Comparison of ENCODE assay signal across 8 cellular contexts in the genomic region with DNA sequence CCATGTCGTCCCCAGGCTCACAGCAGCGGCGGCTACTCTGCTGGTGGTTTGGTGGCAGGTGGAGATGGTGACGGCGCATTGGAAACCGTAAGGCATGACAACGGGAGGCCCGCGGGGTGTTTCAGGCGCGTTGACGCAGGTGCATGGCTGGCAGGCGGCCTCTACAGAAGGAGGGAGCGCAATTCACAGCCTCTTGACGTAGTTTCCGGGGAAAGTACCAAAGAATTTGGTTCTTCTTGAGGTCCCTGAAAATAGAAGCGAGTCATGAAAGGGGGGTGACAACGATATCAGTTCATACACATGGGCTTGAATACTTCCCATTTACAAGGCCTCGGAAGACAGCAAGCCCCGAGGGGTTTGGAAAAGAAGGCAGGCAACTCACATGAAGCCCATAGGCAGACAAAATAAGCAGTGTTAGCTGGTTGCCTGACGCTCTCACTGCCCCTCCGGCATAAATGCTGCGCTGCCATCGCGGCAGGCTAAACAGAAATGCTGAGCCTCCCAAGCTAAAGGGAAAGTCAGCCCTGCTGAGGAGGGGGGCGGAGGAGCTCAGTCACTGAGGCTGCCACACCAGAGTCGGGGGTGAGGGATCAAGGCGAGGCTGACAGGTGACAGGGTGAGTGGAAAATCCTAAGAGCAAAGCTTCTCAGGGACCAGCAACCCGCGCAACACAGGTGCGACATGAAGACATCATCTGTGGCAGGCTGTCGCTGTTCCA. TPM values are rescaled to one million over a fixed set of nuclear protein-coding genes. Genes with fewer than 3 reads are reported as not detected.
DNase-seq lines count a peak whose midpoint lies in the region; ATAC-seq and TF ChIP-seq lines count a peak whose summit lies in the region.

No MANE protein-coding gene starts in this region.

- no TSS peak for BruUV-seq in mammary epithelial cell (replicated peaks; lab: Mats Ljungman, UMichigan)

- H3K9me3 Mint-ChIP-seq in CD4-positive, CD25-positive, alpha-beta regulatory T cell, result no peaks in the 10 kb centered on the region
- no peaks in the 10 kb centered on the region for H3K9me3 Mint-ChIP-seq in memory B cell
- no peaks in the 10 kb centered on the region for H3K9me3 Mint-ChIP-seq in stimulated activated naive CD8-positive, alpha-beta T cell treated with anti-CD3 and anti-CD28 coated beads, Interleukin-15, amount 100 ng/mL, for 72 hours

- no peaks in the 10 kb centered on the region for H3K79me2 ChIP-seq in mammary epithelial cell (ENCODE audit: insufficient read depth, low read length)

- H3K36me3 Mint-ChIP-seq in CD4-positive, CD25-positive, alpha-beta regulatory T cell, result no peaks in the 10 kb centered on the region
- peaks cover 2% of the 10 kb centered on the region for H3K36me3 Mint-ChIP-seq in memory B cell

- H3K27ac Mint-ChIP-seq in CD4-positive, CD25-positive, alpha-beta regulatory T cell, result peak overlapping the region; percentile 58 to 93 (median 90)
- peak overlapping the region; percentile 98 for H3K27ac Mint-ChIP-seq in memory B cell
- H3K27ac Mint-ChIP-seq in stimulated activated naive CD8-positive, alpha-beta T cell treated with anti-CD3 and anti-CD28 coated beads, Interleukin-15, amount 100 ng/mL, for 72 hours, result peak overlapping the region; percentile 91 to 95

- H3K4me1 ChIP-seq in CD4-positive, CD25-positive, alpha-beta regulatory T cell (ENCODE audit: control insufficient read depth, insufficient read depth, low read length, poor library complexity, severe bottlenecking), result peaks cover 6% of the 10 kb centered on the region
- H3K4me1 ChIP-seq in HUES64 (ENCODE audit: insufficient read depth, low read length) (peaks cover 40% of the 10 kb centered on the region), mammary epithelial cell (ENCODE audit: insufficient read depth, low read length) (peaks cover 10% of the 10 kb centered on the region), esophagus squamous epithelium (peaks cover 6 to 26% (median 7%) of the 10 kb centered on the region in 3 donors)

- H2AFZ ChIP-seq in mammary epithelial cell (ENCODE audit: low read depth, low read length), result no peak overlapping the region

- H3K4me3 Mint-ChIP-seq in CD4-positive, CD25-positive, alpha-beta regulatory T cell, result peak overlapping the region in 3 of 4 donors; percentile 72 to 78 (median 72)
- peak overlapping the region; percentile 87 for H3K4me3 Mint-ChIP-seq in memory B cell
- peak overlapping the region; percentile 78 to 85 for H3K4me3 Mint-ChIP-seq in stimulated activated naive CD8-positive, alpha-beta T cell treated with anti-CD3 and anti-CD28 coated beads, Interleukin-15, amount 100 ng/mL, for 72 hours

- intact Hi-C loops in mammary epithelial cell (cut with micrococcal nuclease), result no loop called here
- intact Hi-C loops in esophagus squamous epithelium (cut with DNase I), result no loop called here

- dilution Hi-C loops in mammary epithelial cell (cut with HindIII; ENCODE audit: low sequenced_read_pairs), result no loop called here

- in situ Hi-C loops in mammary epithelial cell (cut with MboI; ENCODE audit: low sequenced_read_pairs in 2 of 2), result loop anchor here (10.0 to 25.0 kb wide), 2 partner anchors 100 to 103 kb away; no protein-coding TSS in a partner anchor

- H3K27ac ChIP-seq in CD4-positive, CD25-positive, alpha-beta regulatory T cell (ENCODE audit: insufficient read depth, low read length, poor library complexity, severe bottlenecking), result no peak overlapping the region
- H3K27ac ChIP-seq in HUES64 (ENCODE audit: low read depth, low read length), result peak overlapping the region; percentile 57; the same call in 1 of the 2 replicates
- H3K27ac ChIP-seq in mammary epithelial cell (ENCODE audit: insufficient read depth, low read depth, low read length), result no peak overlapping the region
- H3K27ac ChIP-seq in esophagus squamous epithelium, result peak overlapping the region in 1 of 4 donors; percentile 73

- CTCF ChIA-PET in mammary epithelial cell (lab: Charles Lee; ENCODE audit: low non-redundant PET), result no interaction called here

- peaks cover 31% of the 10 kb centered on the region for H3K27me3 ChIP-seq in CD4-positive, CD25-positive, alpha-beta regulatory T cell (ENCODE audit: control insufficient read depth, insufficient read depth, low read length)
- peaks cover 26% of the 10 kb centered on the region for H3K27me3 ChIP-seq in HUES64 (ENCODE audit: insufficient read depth, low read length)
- H3K27me3 ChIP-seq in mammary epithelial cell (ENCODE audit: insufficient read depth, low read length), result no peaks in the 10 kb centered on the region
- no peaks in the 10 kb centered on the region for H3K27me3 ChIP-seq in esophagus squamous epithelium

- peak in 1 of 4 donors; percentile 22 for TF ChIP-seq POLR2A in esophagus squamous epithelium (IDR thresholded peaks at IDR 0.05)

- H3K4me2 ChIP-seq in mammary epithelial cell (ENCODE audit: insufficient read depth, low read depth, low read length), result no peak overlapping the region

- no peaks in the 10 kb centered on the region for H4K20me1 ChIP-seq in mammary epithelial cell (ENCODE audit: insufficient read depth, low read length)

- 15% methylated on average over 32 of the region's 32 CpGs for WGBS in HUES64
- WGBS in mammary epithelial cell (ENCODE audit: low coverage, missing lambda C conversion rate), result 92% methylated on average over 23 of the region's 32 CpGs
- 54 to 64% methylated on average over 19 to 29 of the region's 32 CpGs for WGBS in esophagus squamous epithelium, 2 donors

- H3K4me1 Mint-ChIP-seq in CD4-positive, CD25-positive, alpha-beta regulatory T cell, result peaks cover 4 to 13% (median 8%) of the 10 kb centered on the region in 4 donors
- H3K4me1 Mint-ChIP-seq in memory B cell, result peaks cover 4% of the 10 kb centered on the region
- peaks cover 26% of the 10 kb centered on the region for H3K4me1 Mint-ChIP-seq in stimulated activated naive CD8-positive, alpha-beta T cell treated with anti-CD3 and anti-CD28 coated beads, Interleukin-15, amount 100 ng/mL, for 72 hours

- peaks cover 52% of the 10 kb centered on the region for H3K27me3 Mint-ChIP-seq in CD4-positive, CD25-positive, alpha-beta regulatory T cell
- peaks cover 13% of the 10 kb centered on the region for H3K27me3 Mint-ChIP-seq in memory B cell
- peaks cover 69% of the 10 kb centered on the region for H3K27me3 Mint-ChIP-seq in stimulated activated naive CD8-positive, alpha-beta T cell treated with anti-CD3 and anti-CD28 coated beads, Interleukin-15, amount 100 ng/mL, for 72 hours

- ATAC-seq in CD4-positive, CD25-positive, alpha-beta regulatory T cell (ENCODE audit: low read depth in 2 of 2), result peak; percentile 63 to 81
- ATAC-seq in GM21367 (IDR thresholded peaks at IDR 0.05; ENCODE audit: unreplicated experiment) (peak; percentile 96), memory B cell (ENCODE audit: low read depth) (peak; percentile 92)
- peak; percentile 100 for ATAC-seq in stimulated activated naive CD8-positive, alpha-beta T cell treated with anti-CD3 and anti-CD28 coated beads, Interleukin-15, amount 100 ng/mL, for 72 hours

- peak overlapping the region; percentile 44 for H3K4me3 ChIP-seq in CD4-positive, CD25-positive, alpha-beta regulatory T cell (ENCODE audit: low read depth, low read length)
- H3K4me3 ChIP-seq in HUES64 (ENCODE audit: low read length) (peak overlapping the region; percentile 42), mammary epithelial cell (replicated peaks in 1 of 3; ENCODE audit: insufficient read depth in 1 of 3, low read depth in 2 of 3, low read length in 3 of 3) (no peak overlapping the region), esophagus squamous epithelium (peak overlapping the region in 1 of 4 donors; percentile 44)

- peak; percentile 55 to 63 (median 61) for DNase-seq in CD4-positive, CD25-positive, alpha-beta regulatory T cell
- peak; percentile 41 for DNase-seq in activated T-helper 9 cell treated with anti-CD3 and anti-CD28 coated beads, Interleukin-2, amount 50 U/mL, for 16 hours (ENCODE audit: low read depth)
- DNase-seq in memory B cell (ENCODE audit: low spot score in 2 of 2) (peak; percentile 72 to 80), mammary epithelial cell (no peak), esophagus squamous epithelium (lab: John Stamatoyannopoulos, UW) (no peak)
- DNase-seq in stimulated activated naive CD8-positive, alpha-beta T cell treated with anti-CD3 and anti-CD28 coated beads, Interleukin-15, amount 100 ng/mL, for 72 hours, result peak; percentile 70 to 87

- no peak for TF ChIP-seq CTCF in mammary epithelial cell (conservative IDR thresholded peaks at IDR 0.05 in 1 of 2, IDR thresholded peaks at IDR 0.05 in 1 of 2; ENCODE audit: extremely low read depth in 1 of 2, insufficient read depth in 1 of 2, low read depth in 1 of 2, low read length in 2 of 2)
- TF ChIP-seq CTCF in esophagus squamous epithelium (IDR thresholded peaks at IDR 0.05), result no peak

- no peak overlapping the region for H3K9ac ChIP-seq in HUES64 (ENCODE audit: low read depth, low read length)
- H3K9ac ChIP-seq in mammary epithelial cell (ENCODE audit: insufficient read depth, low read length), result no peak overlapping the region

- H3K9me3 ChIP-seq in CD4-positive, CD25-positive, alpha-beta regulatory T cell (ENCODE audit: control insufficient read depth in 2 of 2, low read length in 2 of 2), result no peaks in the 10 kb centered on the region
- H3K9me3 ChIP-seq in HUES64 (ENCODE audit: insufficient read depth, low read depth, low read length) (no peaks in the 10 kb centered on the region), mammary epithelial cell (replicated peaks; ENCODE audit: insufficient read depth, low read length) (no peaks in the 10 kb centered on the region), esophagus squamous epithelium (no peaks in the 10 kb centered on the region)

- no peaks in the 10 kb centered on the region for H3K36me3 ChIP-seq in CD4-positive, CD25-positive, alpha-beta regulatory T cell (ENCODE audit: control insufficient read depth, insufficient read depth, low read length)
- H3K36me3 ChIP-seq in HUES64 (ENCODE audit: insufficient read depth, low read length) (no peaks in the 10 kb centered on the region), mammary epithelial cell (ENCODE audit: insufficient read depth, low read length) (no peaks in the 10 kb centered on the region), esophagus squamous epithelium (peaks cover 0 to 8% (median 0%) of the 10 kb centered on the region in 3 donors)

RNA-seq across cellular contexts. Expression of a gene that starts 52.3 kb away (rescaled TPM):
- total RNA-seq in CD4-positive, CD25-positive, alpha-beta regulatory T cell, result not detected
- polyA plus RNA-seq in CD4-positive, CD25-positive, alpha-beta regulatory T cell, result not detected
- 3.5 TPM for polyA plus RNA-seq in HUES64 (2013, experiment 1 of 2)
- polyA plus RNA-seq in HUES64 (2013, experiment 2 of 2), result 3.7 TPM
- total RNA-seq in mammary epithelial cell (1 to 10 TPM in 1 of 2 donors, under 1 TPM in 1; 0.24 to 9.0 TPM), esophagus squamous epithelium (100 to 1,000 TPM in 1 of 4 donors, 10 to 100 TPM in 3; 13.9 to 322 (median 44.6) TPM)
- 3.7 TPM for polyA plus RNA-seq in mammary epithelial cell
- 1.8 TPM for polyA minus RNA-seq in mammary epithelial cell

Comparison
In these comparisons a context has a peak if more than half of its experiments do, and no peak if none do; other contexts are left out.
1. DNase-seq: peak in CD4-positive, CD25-positive, alpha-beta regulatory T cell (3 of 3), activated T-helper 9 cell treated with anti-CD3 and anti-CD28 coated beads, Interleukin-2, amount 50 U/mL, for 16 hours (single experiment), memory B cell (2 of 2) and stimulated activated naive CD8-positive, alpha-beta T cell treated with anti-CD3 and anti-CD28 coated beads, Interleukin-15, amount 100 ng/mL, for 72 hours (2 of 2); none in mammary epithelial cell (single experiment) and esophagus squamous epithelium (single experiment).
2. H3K4me3 ChIP-seq: peak in CD4-positive, CD25-positive, alpha-beta regulatory T cell (single experiment) and HUES64 (single experiment); none in mammary epithelial cell (0 of 3).
3. Peak in every context shown above with its lines, with median percentiles within 50 percentile points of each other: ATAC-seq, H3K27ac Mint-ChIP-seq and H3K4me3 Mint-ChIP-seq.